12 cellular contexts compared by ENCODE assay signal in genomic region chr12:124523071-124523470, GRCh38. TPM values are rescaled to one million over a fixed set of nuclear protein-coding genes. Genes with fewer than 3 reads are reported as not detected.
DNase-seq lines count a peak whose midpoint lies in the region; ATAC-seq and TF ChIP-seq lines count a peak whose summit lies in the region.
"Had no signal": no experiment of that assay in that cellular context is flagged by ENCODE, and none has a peak within 500 bp of the region (broad histone marks: within the 10 kb centered on the region; RNA-seq: fewer than 3 reads in every experiment).

No MANE protein-coding gene starts in this region.

- H3K36me3 Mint-ChIP-seq in activated naive CD8-positive, alpha-beta T cell treated with anti-CD3 and anti-CD28 coated beads, Interleukin-2, amount 50 U/mL, for 24 hours (ENCODE audit: low read depth): no peaks in the 10 kb centered on the region
- no peaks in the 10 kb centered on the region for H3K36me3 Mint-ChIP-seq in activated naive CD8-positive, alpha-beta T cell treated with anti-CD3 and anti-CD28 coated beads for 36 hours

- TF ChIP-seq POLR2A in transverse colon (IDR thresholded peaks at IDR 0.05): no peak

- H3K4me3 Mint-ChIP-seq in activated naive CD8-positive, alpha-beta T cell treated with anti-CD3 and anti-CD28 coated beads, Interleukin-2, amount 50 U/mL, for 24 hours: no peak overlapping the region
- H3K4me3 Mint-ChIP-seq in activated naive CD8-positive, alpha-beta T cell treated with anti-CD3 and anti-CD28 coated beads for 36 hours: no peak overlapping the region

- no peaks in the 10 kb centered on the region for H3K27me3 ChIP-seq in right atrium auricular region
- H3K27me3 ChIP-seq in transverse colon: no peaks in the 10 kb centered on the region

- no peak overlapping the region for H3K27ac Mint-ChIP-seq in activated naive CD8-positive, alpha-beta T cell treated with anti-CD3 and anti-CD28 coated beads, Interleukin-2, amount 50 U/mL, for 24 hours
- no peak overlapping the region for H3K27ac Mint-ChIP-seq in activated naive CD8-positive, alpha-beta T cell treated with anti-CD3 and anti-CD28 coated beads for 36 hours

- no peaks in the 10 kb centered on the region for H3K36me3 ChIP-seq in right atrium auricular region
- no peaks in the 10 kb centered on the region for H3K36me3 ChIP-seq in transverse colon

- H3K9me3 Mint-ChIP-seq in activated naive CD8-positive, alpha-beta T cell treated with anti-CD3 and anti-CD28 coated beads, Interleukin-2, amount 50 U/mL, for 24 hours: no peaks in the 10 kb centered on the region
- H3K9me3 Mint-ChIP-seq in activated naive CD8-positive, alpha-beta T cell treated with anti-CD3 and anti-CD28 coated beads for 36 hours: no peaks in the 10 kb centered on the region

- WGBS in transverse colon (ENCODE audit: low coverage in 1 of 2), 2 donors: 60 to 76% methylated on average over 3 to 12 of the region's 12 CpGs

- peaks cover 50% of the 10 kb centered on the region for H3K4me1 Mint-ChIP-seq in activated naive CD8-positive, alpha-beta T cell treated with anti-CD3 and anti-CD28 coated beads, Interleukin-2, amount 50 U/mL, for 24 hours
- peaks cover 26% of the 10 kb centered on the region for H3K4me1 Mint-ChIP-seq in activated naive CD8-positive, alpha-beta T cell treated with anti-CD3 and anti-CD28 coated beads for 36 hours

- TF ChIP-seq EP300 in transverse colon (IDR thresholded peaks at IDR 0.05; ENCODE audit: low read depth): no peak

- H3K4me1 ChIP-seq in right atrium auricular region (peaks cover 6 to 74% of the 10 kb centered on the region in 2 donors), transverse colon (peaks cover 19 to 38% (median 27%) of the 10 kb centered on the region in 4 donors)

- intact Hi-C loops in transverse colon (cut with DNase I; ENCODE audit: low total_unique reads): no loop called here

- no peak for DNase-seq in activated naive CD8-positive, alpha-beta T cell treated with anti-CD3 and anti-CD28 coated beads, Interleukin-2, amount 50 U/mL, for 24 hours
- no peak for DNase-seq in activated naive CD8-positive, alpha-beta T cell treated with anti-CD3 and anti-CD28 coated beads for 36 hours
- DNase-seq in SHP77 treated with DMSO at 0.1 percent for 48 hours (lab: John Stamatoyannopoulos, UW): peak; percentile 51
- DNase-seq in right atrium auricular region (ENCODE audit: low spot score): no peak
- DNase-seq in transverse colon: no peak
- no peak for DNase-seq in RKO (ENCODE audit: low spot score)
- DNase-seq in left lobe of liver (ENCODE audit: low spot score): no peak
- DNase-seq: activated CD4-positive, alpha-beta T cell treated with anti-CD3 and anti-CD28 coated beads, Interleukin-2, amount 50 U/mL, for 48 hours; OCI-M1 had no signal

- in situ Hi-C loops in transverse colon (cut with MboI; ENCODE audit: low pct_ligation_motif_present in 1 of 4, low pct_unique_long_range_greater_than_20kb in 1 of 4, low sequenced_read_pairs in 3 of 4): no loop called here

- TF ChIP-seq CTCF in right atrium auricular region (IDR thresholded peaks at IDR 0.05) (no peak), transverse colon (IDR thresholded peaks at IDR 0.05) (no peak)

- H3K27ac ChIP-seq in right atrium auricular region (peak overlapping the region; percentile 52 to 60), transverse colon (peak overlapping the region in 3 of 4 donors; percentile 14 to 29 (median 28))
- H3K27ac ChIP-seq: HL-60 had no signal

- no peaks in the 10 kb centered on the region for H3K27me3 Mint-ChIP-seq in activated naive CD8-positive, alpha-beta T cell treated with anti-CD3 and anti-CD28 coated beads, Interleukin-2, amount 50 U/mL, for 24 hours
- no peaks in the 10 kb centered on the region for H3K27me3 Mint-ChIP-seq in activated naive CD8-positive, alpha-beta T cell treated with anti-CD3 and anti-CD28 coated beads for 36 hours
- H3K27me3 Mint-ChIP-seq: progenitor cell of endocrine pancreas had no signal

- H3K4me3 ChIP-seq in right atrium auricular region: no peak overlapping the region
- H3K4me3 ChIP-seq in transverse colon: no peak overlapping the region

- H3K9me3 ChIP-seq in right atrium auricular region (no peaks in the 10 kb centered on the region), transverse colon (no peaks in the 10 kb centered on the region)

- peak; percentile 30 for ATAC-seq in activated naive CD8-positive, alpha-beta T cell treated with anti-CD3 and anti-CD28 coated beads, Interleukin-2, amount 50 U/mL, for 24 hours
- ATAC-seq in GM21526 (IDR thresholded peaks at IDR 0.05; ENCODE audit: low FRiP score, unreplicated experiment) (no peak), left lobe of liver (no peak)

RNA-seq across cellular contexts. Expression of gene NCOR2, which starts 44.3 kb away (rescaled TPM):
- total RNA-seq in activated naive CD8-positive, alpha-beta T cell treated with anti-CD3 and anti-CD28 coated beads for 36 hours: 100 to 1,000 TPM; 106 to 112 TPM
- total RNA-seq in right atrium auricular region (100 to 1,000 TPM in 1 of 2 donors, 10 to 100 TPM in 1; 62.9 to 104 TPM), transverse colon (100 to 1,000 TPM in 2 of 4 donors, 10 to 100 TPM in 2; 72.1 to 460 (median 119) TPM), left lobe of liver (58.3 TPM)
